In the genomic region with DNA sequence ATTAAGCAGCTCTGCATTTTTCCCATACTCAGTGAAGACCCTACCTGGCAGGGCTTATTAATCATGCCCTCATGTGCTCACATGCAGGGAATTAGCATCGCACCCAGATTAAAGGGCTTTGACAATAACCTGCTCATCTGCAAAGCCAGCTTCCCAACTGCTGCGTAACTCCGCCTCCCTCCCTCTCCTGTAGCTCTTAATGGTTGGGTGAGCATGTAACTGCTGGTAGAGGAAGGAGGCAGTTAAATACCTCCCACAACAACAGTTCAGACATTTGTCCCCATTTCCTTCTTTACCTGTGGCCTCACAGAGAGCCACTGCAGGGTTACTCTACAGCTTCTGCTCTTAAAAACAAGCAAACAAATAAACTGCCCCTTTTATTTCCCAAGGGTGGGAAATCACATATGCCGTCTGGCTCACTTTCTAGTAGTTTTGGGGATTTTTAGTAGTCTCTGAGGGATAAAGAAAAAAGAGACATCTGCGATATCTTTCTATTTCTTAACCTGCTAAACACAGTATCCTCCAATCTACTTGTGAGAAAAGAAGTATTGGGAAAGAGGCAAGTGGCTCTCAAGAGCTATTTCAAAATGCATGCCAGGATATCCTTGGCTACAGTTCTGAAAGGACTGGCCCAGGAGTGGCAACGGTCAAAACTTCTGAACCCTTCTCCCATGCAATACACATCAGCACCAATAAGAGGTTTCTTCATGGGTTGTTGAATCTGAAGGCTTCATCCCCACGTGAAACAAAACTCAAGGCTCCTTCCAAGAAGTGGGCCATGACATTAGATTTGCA, we compare ENCODE assay signal across 12 cellular contexts.
A peak's percentile ranks its signal among the peaks of the same experiment; 100 is the strongest.
DNase-seq lines count a peak whose midpoint lies in the region; ATAC-seq and TF ChIP-seq lines count a peak whose summit lies in the region.
"Had no signal": no experiment of that assay in that cellular context is flagged by ENCODE, and none has a peak within 500 bp of the region (broad histone marks: within the 10 kb centered on the region; RNA-seq: fewer than 3 reads in every experiment).

No MANE protein-coding gene starts in this region.

- H4K91ac ChIP-seq in trophoblast cell (ENCODE audit: low read depth, low read length) = no peak overlapping the region

- DNase-seq in DMS79 treated with DMSO at 0.1 percent for 48 hours (lab: John Stamatoyannopoulos, UW) = peak; percentile 75
- peak; percentile 20 for DNase-seq in NCI-H146 treated with DMSO at 0.1 percent for 48 hours (lab: John Stamatoyannopoulos, UW; ENCODE audit: unreplicated experiment)
- DNase-seq in iPS DF 4.7 (ENCODE audit: extremely low read depth, low spot score) = peak; percentile 66
- DNase-seq in trophoblast cell = no peak
- no peak for DNase-seq in PC-3
- DNase-seq in progenitor cell of endocrine pancreas (ENCODE audit: low spot score, unreplicated experiment) = no peak
- no peak for DNase-seq in GM19238 (ENCODE audit: insufficient read length, low spot score)
- DNase-seq: COR-L47 had no signal

- H3K27me3 Mint-ChIP-seq in progenitor cell of endocrine pancreas = no peaks in the 10 kb centered on the region

- H3K4me3 ChIP-seq in trophoblast cell (ENCODE audit: low read depth, low read length) = no peak overlapping the region
- no peak overlapping the region for H3K4me3 ChIP-seq in PC-3 (ENCODE audit: low read length)
- H3K4me3 ChIP-seq: gastroesophageal sphincter, SK-N-MC, thoracic aorta had no signal

- no peak overlapping the region for H3K4me3 Mint-ChIP-seq in progenitor cell of endocrine pancreas (ENCODE audit: low read depth)

- no peak overlapping the region for H3K14ac ChIP-seq in trophoblast cell (ENCODE audit: low read length)

- H4K8ac ChIP-seq in trophoblast cell (ENCODE audit: low read depth, low read length) = no peak overlapping the region

- H3K4me2 ChIP-seq in trophoblast cell (ENCODE audit: low read length) (no peak overlapping the region), PC-3 (ENCODE audit: low read length) (no peak overlapping the region)

- H2AFZ ChIP-seq in trophoblast cell (ENCODE audit: insufficient read depth, low read length, poor library complexity) (no peak overlapping the region), PC-3 (ENCODE audit: low read length) (no peak overlapping the region)

- no peaks in the 10 kb centered on the region for H3K9me2 ChIP-seq in PC-3 (replicated peaks; ENCODE audit: low read length)

- H3K36me3 Mint-ChIP-seq in progenitor cell of endocrine pancreas (ENCODE audit: insufficient read depth) = no peaks in the 10 kb centered on the region

- H3K4me1 Mint-ChIP-seq in progenitor cell of endocrine pancreas (ENCODE audit: low read depth) = no peaks in the 10 kb centered on the region

- no peak overlapping the region for H2BK5ac ChIP-seq in trophoblast cell (ENCODE audit: low read depth, low read length, poor library complexity)

- H2AK5ac ChIP-seq in trophoblast cell (ENCODE audit: low read length) = no peak overlapping the region

- CTCF ChIA-PET in PC-3 (lab: Charles Lee) = no interaction called here

- intact Hi-C loops in PC-3 (cut with micrococcal nuclease) = no loop called here

- H3K27ac ChIP-seq in trophoblast cell (ENCODE audit: low read depth, low read length) (no peak overlapping the region), PC-3 (ENCODE audit: low read length) (no peak overlapping the region)
- H3K27ac ChIP-seq: gastroesophageal sphincter, SK-N-MC, thoracic aorta had no signal

- H3K23ac ChIP-seq in trophoblast cell (ENCODE audit: low read length) = no peak overlapping the region

- no peaks in the 10 kb centered on the region for H3K27me3 ChIP-seq in trophoblast cell (ENCODE audit: insufficient read depth, low read length)
- H3K27me3 ChIP-seq in PC-3 (ENCODE audit: low read length) = no peaks in the 10 kb centered on the region
- H3K27me3 ChIP-seq: gastroesophageal sphincter had no signal

- H3K18ac ChIP-seq in trophoblast cell (ENCODE audit: low read length) = no peak overlapping the region

- no peaks in the 10 kb centered on the region for H3K79me1 ChIP-seq in trophoblast cell (ENCODE audit: low read length)

- ATAC-seq in GM21390 (IDR thresholded peaks at IDR 0.05; ENCODE audit: unreplicated experiment) (peak; percentile 70), PC-3 (no peak)
- ATAC-seq: gastroesophageal sphincter had no signal

- H3K4ac ChIP-seq in trophoblast cell (ENCODE audit: low read depth, low read length) = no peak overlapping the region

- no CpG with 5 or more reads among the region's 7 CpGs for WGBS in trophoblast cell (ENCODE audit: extremely low coverage, insufficient coverage, insufficient read length)

- TF ChIP-seq CTCF in PC-3 (conservative IDR thresholded peaks at IDR 0.05; ENCODE audit: low read depth, low read length) (no peak), progenitor cell of endocrine pancreas (IDR thresholded peaks at IDR 0.05; ENCODE audit: unreplicated experiment) (no peak)

- no peaks in the 10 kb centered on the region for H3K36me3 ChIP-seq in trophoblast cell (ENCODE audit: control insufficient read depth in 1 of 2, insufficient read depth in 2 of 2, low read length in 2 of 2)
- no peaks in the 10 kb centered on the region for H3K36me3 ChIP-seq in PC-3 (ENCODE audit: low read depth, low read length)
- H3K36me3 ChIP-seq: gastroesophageal sphincter, thoracic aorta had no signal

- H3K9ac ChIP-seq in trophoblast cell (ENCODE audit: low read length) (no peak overlapping the region), PC-3 (ENCODE audit: low read length) (no peak overlapping the region)

- no peaks in the 10 kb centered on the region for H3K9me3 ChIP-seq in trophoblast cell (ENCODE audit: insufficient read depth, low read depth, low read length)
- no peaks in the 10 kb centered on the region for H3K9me3 ChIP-seq in PC-3 (ENCODE audit: low read length)
- H3K9me3 ChIP-seq: gastroesophageal sphincter, thoracic aorta had no signal

- H3K79me2 ChIP-seq in trophoblast cell (ENCODE audit: control insufficient read depth, insufficient read depth, low read length, poor library complexity) (no peaks in the 10 kb centered on the region), PC-3 (ENCODE audit: low read length) (no peaks in the 10 kb centered on the region)

- POLR2A ChIA-PET in PC-3 (lab: Charles Lee; ENCODE audit: unreplicated experiment) = no interaction called here

- H3K4me1 ChIP-seq in trophoblast cell (ENCODE audit: control insufficient read depth in 1 of 2, insufficient read depth in 2 of 2, low read length in 2 of 2) (peaks cover 0 to 9% of the 10 kb centered on the region in 2 experiments), PC-3 (ENCODE audit: insufficient read depth, low read length) (no peaks in the 10 kb centered on the region)

- no peak overlapping the region for H2BK12ac ChIP-seq in trophoblast cell (ENCODE audit: low read length)

- H2BK120ac ChIP-seq in trophoblast cell (ENCODE audit: insufficient read depth, low read length, poor library complexity) = no peak overlapping the region

- H4K12ac ChIP-seq in trophoblast cell (ENCODE audit: low read depth, low read length) = no peak overlapping the region

- no peak overlapping the region for H3K27ac Mint-ChIP-seq in progenitor cell of endocrine pancreas

- BruUV-seq in PC-3 (replicated peaks; lab: Mats Ljungman, UMichigan) = no TSS peak

- no peaks in the 10 kb centered on the region for H3F3A ChIP-seq in PC-3 (ENCODE audit: low read length, unreplicated experiment)

- no peaks in the 10 kb centered on the region for H4K20me1 ChIP-seq in PC-3 (ENCODE audit: low read length)

- H3K9me3 Mint-ChIP-seq in progenitor cell of endocrine pancreas (ENCODE audit: low read depth) = no peaks in the 10 kb centered on the region

Comparison
In these comparisons a context has a peak if more than half of its experiments do, and no peak if none do; other contexts are left out.
1. DNase-seq: peak in DMS79 treated with DMSO at 0.1 percent for 48 hours (single experiment), NCI-H146 treated with DMSO at 0.1 percent for 48 hours (single experiment) and iPS DF 4.7 (single experiment); none in trophoblast cell (0 of 2), PC-3 (single experiment), progenitor cell of endocrine pancreas (single experiment) and GM19238 (single experiment).